10 cellular contexts compared by ENCODE assay signal in the genomic region with DNA sequence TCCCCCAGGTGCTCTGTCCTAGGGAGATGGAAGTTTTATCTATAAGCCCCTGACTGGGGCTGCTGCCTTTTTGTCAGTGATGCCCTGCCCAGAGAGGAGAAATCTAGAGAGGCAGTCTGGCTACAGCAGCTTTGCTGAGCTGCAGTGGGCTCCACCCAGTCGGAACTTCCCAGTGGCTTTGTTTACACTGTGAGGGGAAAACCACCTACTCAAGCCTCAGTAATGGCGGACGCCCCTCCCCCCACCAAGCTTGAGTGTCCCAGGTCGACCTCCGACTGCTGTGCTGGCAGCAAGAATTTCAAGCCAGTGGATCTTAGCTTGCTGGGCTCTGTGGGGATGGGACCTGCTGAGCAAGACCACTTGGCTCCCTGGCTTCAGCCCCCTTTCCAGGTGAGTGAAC. TPM values are rescaled to one million over a fixed set of nuclear protein-coding genes. Genes with fewer than 3 reads are reported as not detected.
DNase-seq lines count a peak whose midpoint lies in the region; ATAC-seq, FAIRE-seq and TF ChIP-seq lines count a peak whose summit lies in the region.
"Not testable (repeated sequence)": the region's sequence is repeated elsewhere in the genome, so short reads cannot be mapped to it uniquely, and the experiment has no call there.
"Had no signal": no experiment of that assay in that cellular context is flagged by ENCODE, and none has a peak within 500 bp of the region (broad histone marks: within the 10 kb centered on the region; RNA-seq: fewer than 3 reads in every experiment).

No MANE protein-coding gene starts in this region.

- H3K23me2 ChIP-seq in H1 (ENCODE audit: low read depth, low read length), result not testable (repeated sequence)

- CTCF ChIA-PET in Caco-2 (lab: Charles Lee) (interaction anchor here (0.7 kb wide), 1 partner anchor 13 kb away, joined by 3 read pairs; no protein-coding TSS in a partner anchor), H1 (lab: Charles Lee; ENCODE audit: partially characterized antibody) (interaction anchor here (1.7 kb wide), 1 partner anchor 11 kb away, joined by 14 read pairs; no protein-coding TSS in a partner anchor)
- CTCF ChIA-PET in activated CD4-positive, alpha-beta T cell treated with anti-CD3 and anti-CD28 coated beads for 36 hours (lab: Charles Lee), result not testable (repeated sequence)

- not testable (repeated sequence) for TF ChIP-seq RAD21 in H1 (IDR thresholded peaks at IDR 0.05 in 1 of 2, conservative IDR thresholded peaks at IDR 0.05 in 1 of 2; ENCODE audit: low read depth in 2 of 2, low read length in 2 of 2)

- peak overlapping the region; percentile 19 to 57; a peak in 2 of 4 replicates for H3K4me2 ChIP-seq in H1 (ENCODE audit: insufficient read depth in 1 of 2, low read depth in 2 of 2, low read length in 2 of 2)
- H3K4me2 ChIP-seq in smooth muscle cell, result peak overlapping the region; percentile 28

- H3K56ac ChIP-seq in H1 (replicated peaks; ENCODE audit: insufficient read length, low read depth, low read length), result not testable (repeated sequence)

- H3K27ac ChIP-seq in HUES6 (ENCODE audit: low read depth, low read length), result peak overlapping the region; percentile 44; the same call in 1 of the 2 replicates
- H3K27ac ChIP-seq in H1 (ENCODE audit: low read depth, low read length), result peak overlapping the region; percentile 50; the same call in 1 of the 2 replicates
- not testable (repeated sequence) for H3K27ac ChIP-seq in smooth muscle cell (ENCODE audit: low read depth)

- not testable (repeated sequence) for H3K14ac ChIP-seq in H1 (ENCODE audit: insufficient read length)

- H3K4me3 ChIP-seq in Caco-2 (ENCODE audit: low read depth, low read length); smooth muscle cell: not testable (repeated sequence)
- H3K4me3 ChIP-seq in HUES6 (ENCODE audit: low read depth, low read length) (peak overlapping the region; percentile 24), H1 (ENCODE audit: extremely low read depth in 1 of 4, insufficient read depth in 2 of 4, low read depth in 3 of 4, low read length in 4 of 4) (peak overlapping the region in 1 of 4 experiments; percentile 15; a peak in 1 of 8 replicates)

- peak overlapping the region; percentile 84 for H2AFZ ChIP-seq in H1 (ENCODE audit: low read length)
- H2AFZ ChIP-seq in smooth muscle cell (ENCODE audit: low read depth), result not testable (repeated sequence)

- POLR2A ChIA-PET in Caco-2 (lab: Charles Lee); H1 (lab: Charles Lee; ENCODE audit: partially characterized antibody): not testable (repeated sequence)
- POLR2A ChIA-PET in activated CD4-positive, alpha-beta T cell treated with anti-CD3 and anti-CD28 coated beads for 36 hours (lab: Charles Lee), result interaction anchor here (0.6 kb wide), 1 partner anchor 786 kb away, joined by 4 read pairs; no protein-coding TSS in a partner anchor

- TF ChIP-seq EP300 in H1 (IDR thresholded peaks at IDR 0.05; ENCODE audit: borderline replicate concordance in 1 of 2, low read depth in 2 of 2, low read length in 2 of 2), result not testable (repeated sequence)

- H4K8ac ChIP-seq in H1 (ENCODE audit: extremely low read depth, insufficient read depth, low read length), result not testable (repeated sequence)

- H2BK20ac ChIP-seq in H1 (ENCODE audit: low read length), result not testable (repeated sequence)

- not testable (repeated sequence) for H3K79me1 ChIP-seq in H1 (ENCODE audit: low read depth, low read length)

- peak; percentile 13 to 49 for DNase-seq in Caco-2
- peak; percentile 5 for DNase-seq in NCI-H748 treated with DMSO at 0.1 percent for 48 hours (lab: John Stamatoyannopoulos, UW)
- peak; percentile 33 for DNase-seq in activated CD4-positive, alpha-beta T cell treated with anti-CD3 and anti-CD28 coated beads for 36 hours
- peak in 1 of 2 experiments; percentile 66 for DNase-seq in H1 (ENCODE audit: low read depth in 1 of 2, low spot score in 2 of 2)
- DNase-seq in left kidney (ENCODE audit: low read depth, low spot score), result peak; percentile 5
- DNase-seq in smooth muscle cell (lab: John Stamatoyannopoulos, UW; ENCODE audit: unreplicated experiment), result not testable (repeated sequence)

- not testable (repeated sequence) for H3K79me2 ChIP-seq in H1 (ENCODE audit: control insufficient read depth in 1 of 2, insufficient read depth in 2 of 2, low read length in 2 of 2); smooth muscle cell (ENCODE audit: low read depth)

- H2BK120ac ChIP-seq in H1 (replicated peaks; ENCODE audit: low read depth, low read length), result not testable (repeated sequence)

- not testable (repeated sequence) for H3K4me1 Mint-ChIP-seq in Caco-2 (ENCODE audit: low read depth, unreplicated experiment); activated CD4-positive, alpha-beta T cell treated with anti-CD3 and anti-CD28 coated beads for 36 hours

- H3K9ac ChIP-seq in HUES6 (ENCODE audit: low read length), result peak overlapping the region; percentile 46
- not testable (repeated sequence) for H3K9ac ChIP-seq in H1 (replicated peaks in 1 of 4; ENCODE audit: extremely low read depth in 1 of 4, low read depth in 3 of 4, low read length in 3 of 4); smooth muscle cell (ENCODE audit: low read depth)

- not testable (repeated sequence) for H2BK15ac ChIP-seq in H1 (ENCODE audit: low read length)

- intact Hi-C loops in Caco-2 (cut with micrococcal nuclease; ENCODE audit: unreplicated experiment); activated CD4-positive, alpha-beta T cell treated with anti-CD3 and anti-CD28 coated beads for 36 hours (cut with DNase I, micrococcal nuclease): not testable (repeated sequence)

- peak overlapping the region; percentile 44; the same call in 1 of the 2 replicates for H2BK5ac ChIP-seq in H1 (ENCODE audit: low read depth, low read length)

- H2BK12ac ChIP-seq in H1 (ENCODE audit: low read depth, low read length), result peak overlapping the region; percentile 68; the same call in 1 of the 2 replicates

- not testable (repeated sequence) for TF ChIP-seq POLR2A in H1 (IDR thresholded peaks at IDR 0.05; ENCODE audit: control extremely low read depth in 1 of 2, low read depth in 2 of 2, low read length in 2 of 2)

- not testable (repeated sequence) for H2AK5ac ChIP-seq in H1 (ENCODE audit: low read depth, low read length)

- H3K27ac Mint-ChIP-seq in Caco-2 (ENCODE audit: unreplicated experiment); activated CD4-positive, alpha-beta T cell treated with anti-CD3 and anti-CD28 coated beads for 36 hours: not testable (repeated sequence)

- H3K18ac ChIP-seq in H1 (ENCODE audit: extremely low read depth, low read length), result not testable (repeated sequence)

- not testable (repeated sequence) for H3K9me3 Mint-ChIP-seq in Caco-2 (ENCODE audit: unreplicated experiment)
- peaks cover 20% of the 10 kb centered on the region for H3K9me3 Mint-ChIP-seq in activated CD4-positive, alpha-beta T cell treated with anti-CD3 and anti-CD28 coated beads for 36 hours (ENCODE audit: low read depth)

- BruUV-seq in Caco-2 (replicated peaks; lab: Mats Ljungman, UMichigan), result not testable (repeated sequence)

- peak; percentile 51 for ATAC-seq in GM18511 (IDR thresholded peaks at IDR 0.05; ENCODE audit: unreplicated experiment)
- not testable (repeated sequence) for ATAC-seq in activated CD4-positive, alpha-beta T cell treated with anti-CD3 and anti-CD28 coated beads for 36 hours

- not testable (repeated sequence) for H4K20me1 ChIP-seq in H1 (replicated peaks in 1 of 2; ENCODE audit: control insufficient read depth in 1 of 2, insufficient read depth in 2 of 2, low read length in 2 of 2); smooth muscle cell (ENCODE audit: low read depth)

- H3K23ac ChIP-seq in H1 (ENCODE audit: insufficient read length), result not testable (repeated sequence)

- peaks cover 13% of the 10 kb centered on the region for H3K27me3 Mint-ChIP-seq in Caco-2 (ENCODE audit: insufficient read depth, unreplicated experiment)
- not testable (repeated sequence) for H3K27me3 Mint-ChIP-seq in activated CD4-positive, alpha-beta T cell treated with anti-CD3 and anti-CD28 coated beads for 36 hours

- not testable (repeated sequence) for H4K5ac ChIP-seq in H1 (ENCODE audit: insufficient read length, low read depth, low read length)

- not testable (repeated sequence) for FAIRE-seq in H1 (lab: Jason Lieb, UNC)

- not testable (repeated sequence) for H3K27me3 ChIP-seq in Caco-2 (replicated peaks; ENCODE audit: control insufficient read depth, insufficient read depth, low read length); HUES6 (ENCODE audit: control insufficient read depth, insufficient read depth, low read length); H1 (replicated peaks in 1 of 4; ENCODE audit: control insufficient read depth in 3 of 4, extremely low read depth in 1 of 4, insufficient read depth in 3 of 4, low read length in 3 of 4); smooth muscle cell (ENCODE audit: low read depth)

- H3K4ac ChIP-seq in H1 (replicated peaks; ENCODE audit: insufficient read length, low read depth, low read length), result not testable (repeated sequence)

- not testable (repeated sequence) for H3K36me3 ChIP-seq in Caco-2 (ENCODE audit: control insufficient read depth, insufficient read depth, low read length); HUES6 (ENCODE audit: control insufficient read depth, insufficient read depth, low read length); H1 (ENCODE audit: control insufficient read depth in 2 of 4, insufficient read depth in 4 of 4, low read length in 3 of 4); smooth muscle cell (ENCODE audit: low read depth)

- not testable (repeated sequence) for H3K4me3 Mint-ChIP-seq in Caco-2 (ENCODE audit: unreplicated experiment); activated CD4-positive, alpha-beta T cell treated with anti-CD3 and anti-CD28 coated beads for 36 hours

- not testable (repeated sequence) for H4K91ac ChIP-seq in H1 (replicated peaks; ENCODE audit: insufficient read length, low read length)

- not testable (repeated sequence) for TF ChIP-seq CTCF in Caco-2 (IDR thresholded peaks at IDR 0.05; ENCODE audit: insufficient read depth in 1 of 2, low read depth in 1 of 2, low read length in 1 of 2, severe bottlenecking in 1 of 2, unreplicated experiment in 1 of 2); H1 (IDR thresholded peaks at IDR 0.05; ENCODE audit: control extremely low read depth in 1 of 3, insufficient read depth in 1 of 3, low read depth in 1 of 3, low read length in 3 of 3); smooth muscle cell (IDR thresholded peaks at IDR 0.05; ENCODE audit: borderline replicate concordance, insufficient read depth, poor library complexity, severe bottlenecking)

- H3F3A ChIP-seq in smooth muscle cell (ENCODE audit: low read depth), result not testable (repeated sequence)

- H3K9me3 ChIP-seq in Caco-2; HUES6 (ENCODE audit: control insufficient read depth, insufficient read depth, low read depth, low read length); H1 (ENCODE audit: insufficient read depth in 2 of 2, low read depth in 1 of 2, low read length in 1 of 2); smooth muscle cell (replicated peaks; ENCODE audit: low read depth): not testable (repeated sequence)

- WGBS in H1 (ENCODE audit: extremely low coverage in 1 of 2, insufficient coverage in 1 of 2, insufficient read length in 1 of 2, insufficient replicate concordance in 2 of 2, low coverage in 1 of 2, low lambda C conversion rate in 2 of 2, missing lambda C conversion rate in 1 of 2), 2 experiments, result 52% methylated on average over 5 of the region's 5 CpGs; no CpG with 5 or more reads in 1 of the 2 experiments
- WGBS in smooth muscle cell (ENCODE audit: low lambda C conversion rate), result 22% methylated on average over 5 of the region's 5 CpGs

- H3K4me1 ChIP-seq in Caco-2; H1 (replicated peaks in 1 of 4; ENCODE audit: control insufficient read depth in 3 of 4, insufficient read depth in 4 of 4, low read length in 3 of 4); smooth muscle cell (ENCODE audit: low read depth): not testable (repeated sequence)
- H3K4me1 ChIP-seq in HUES6 (ENCODE audit: control insufficient read depth, insufficient read depth, low read length), result peaks cover 12% of the 10 kb centered on the region

- not testable (repeated sequence) for H3K36me3 Mint-ChIP-seq in Caco-2 (ENCODE audit: insufficient read depth, unreplicated experiment); activated CD4-positive, alpha-beta T cell treated with anti-CD3 and anti-CD28 coated beads for 36 hours (ENCODE audit: low read depth)

RNA-seq across cellular contexts. Expression of gene SPINK13, which starts 12.3 kb away (rescaled TPM):
- total RNA-seq in Caco-2 (2022) (not detected in 2 replicates), smooth muscle cell (not detected in 2 replicates)
- total RNA-seq in activated CD4-positive, alpha-beta T cell treated with anti-CD3 and anti-CD28 coated beads for 36 hours, result not detected
- not detected in 2 replicates for total RNA-seq in H1 (2021; fragmentation: NEBNext Ultra II Directional; extraction: Animal tissue kit (Norgen Biotek cat#: 25700))
- polyA plus RNA-seq in H1 (2011; rRNA removed) (not detected in 2 replicates), smooth muscle cell (not detected in 2 replicates)
- not detected for polyA plus RNA-seq in H1 (2011; cell fraction: cytosol; rRNA removed)
- polyA plus RNA-seq in H1 (2011; cell fraction: nucleus; rRNA removed), result not detected
- not detected in 4 replicates for polyA plus RNA-seq in H1 (2012, experiment 1 of 2)
- polyA plus RNA-seq in H1 (2012, experiment 2 of 2), result not detected
- not detected for polyA plus RNA-seq in H1 (2013, experiment 1 of 2)
- 0.09 TPM for polyA plus RNA-seq in H1 (2013, experiment 2 of 2)
- not detected in 2 replicates for polyA minus RNA-seq in H1 (2011; rRNA and poly(A)+ RNA removed)
- polyA minus RNA-seq in H1 (2011; cell fraction: cytosol; rRNA and poly(A)+ RNA removed), result not detected
- not detected for polyA minus RNA-seq in H1 (2011; cell fraction: nucleus; rRNA and poly(A)+ RNA removed)
- total RNA-seq: H4 had no signal
- polyA plus RNA-seq: IgD-negative memory B cell had no signal

RNA-seq across cellular contexts. Expression of gene SPINK7, which starts 31.3 kb away (rescaled TPM):
- not detected in 2 replicates for total RNA-seq in Caco-2 (2022)
- total RNA-seq in activated CD4-positive, alpha-beta T cell treated with anti-CD3 and anti-CD28 coated beads for 36 hours, result not detected
- total RNA-seq in H1 (2021; fragmentation: NEBNext Ultra II Directional; extraction: Animal tissue kit (Norgen Biotek cat#: 25700)), result not detected in 2 replicates
- not detected in 2 replicates for polyA plus RNA-seq in H1 (2011; rRNA removed)
- not detected for polyA plus RNA-seq in H1 (2011; cell fraction: cytosol; rRNA removed)
- polyA plus RNA-seq in H1 (2011; cell fraction: nucleus; rRNA removed), result not detected
- not detected in 4 replicates for polyA plus RNA-seq in H1 (2012, experiment 1 of 2)
- not detected for polyA plus RNA-seq in H1 (2012, experiment 2 of 2)
- polyA plus RNA-seq in H1 (2013, experiment 1 of 2), result not detected
- polyA plus RNA-seq in H1 (2013, experiment 2 of 2), result not detected
- not detected in 2 replicates for polyA minus RNA-seq in H1 (2011; rRNA and poly(A)+ RNA removed)
- polyA minus RNA-seq in H1 (2011; cell fraction: cytosol; rRNA and poly(A)+ RNA removed), result not detected
- polyA minus RNA-seq in H1 (2011; cell fraction: nucleus; rRNA and poly(A)+ RNA removed), result not detected
- 11.5 and 20.5 TPM in 2 replicates for total RNA-seq in smooth muscle cell
- 4.0 and 15.7 TPM in 2 replicates for polyA plus RNA-seq in smooth muscle cell
- total RNA-seq: H4 had no signal
- polyA plus RNA-seq: IgD-negative memory B cell had no signal

RNA-seq across cellular contexts. Expression of gene MARCOL, which starts 42.6 kb away (rescaled TPM):
- total RNA-seq in Caco-2 (2022), result not detected in 2 replicates
- not detected for total RNA-seq in activated CD4-positive, alpha-beta T cell treated with anti-CD3 and anti-CD28 coated beads for 36 hours
- total RNA-seq in H1 (2021; fragmentation: NEBNext Ultra II Directional; extraction: Animal tissue kit (Norgen Biotek cat#: 25700)), result not detected in 2 replicates
- polyA plus RNA-seq in H1 (2011; rRNA removed), result not detected in 2 replicates
- polyA plus RNA-seq in H1 (2011; cell fraction: cytosol; rRNA removed), result not detected
- polyA plus RNA-seq in H1 (2011; cell fraction: nucleus; rRNA removed), result not detected
- not detected in 4 replicates for polyA plus RNA-seq in H1 (2012, experiment 1 of 2)
- not detected for polyA plus RNA-seq in H1 (2012, experiment 2 of 2)
- not detected for polyA plus RNA-seq in H1 (2013, experiment 1 of 2)
- polyA plus RNA-seq in H1 (2013, experiment 2 of 2), result not detected
- polyA minus RNA-seq in H1 (2011; rRNA and poly(A)+ RNA removed), result not detected in 2 replicates
- polyA minus RNA-seq in H1 (2011; cell fraction: cytosol; rRNA and poly(A)+ RNA removed), result not detected
- polyA minus RNA-seq in H1 (2011; cell fraction: nucleus; rRNA and poly(A)+ RNA removed), result not detected
- 1.2 TPM in 1 of 2 replicates, not detected in the other for total RNA-seq in smooth muscle cell
- not detected in 2 replicates for polyA plus RNA-seq in smooth muscle cell
- total RNA-seq: H4 had no signal
- polyA plus RNA-seq: IgD-negative memory B cell had no signal

RNA-seq across cellular contexts. Expression of gene SPINK9, which starts 54.5 kb away (rescaled TPM):
- total RNA-seq in Caco-2 (2022), result not detected in 2 replicates
- total RNA-seq in activated CD4-positive, alpha-beta T cell treated with anti-CD3 and anti-CD28 coated beads for 36 hours, result not detected
- not detected in 2 replicates for total RNA-seq in H1 (2021; fragmentation: NEBNext Ultra II Directional; extraction: Animal tissue kit (Norgen Biotek cat#: 25700))
- not detected in 2 replicates for polyA plus RNA-seq in H1 (2011; rRNA removed)
- polyA plus RNA-seq in H1 (2011; cell fraction: cytosol; rRNA removed), result not detected
- polyA plus RNA-seq in H1 (2011; cell fraction: nucleus; rRNA removed), result not detected
- polyA plus RNA-seq in H1 (2012, experiment 1 of 2), result not detected in 4 replicates
- not detected for polyA plus RNA-seq in H1 (2012, experiment 2 of 2)
- polyA plus RNA-seq in H1 (2013, experiment 1 of 2), result not detected
- not detected for polyA plus RNA-seq in H1 (2013, experiment 2 of 2)
- polyA minus RNA-seq in H1 (2011; rRNA and poly(A)+ RNA removed), result not detected in 2 replicates
- not detected for polyA minus RNA-seq in H1 (2011; cell fraction: cytosol; rRNA and poly(A)+ RNA removed)
- not detected for polyA minus RNA-seq in H1 (2011; cell fraction: nucleus; rRNA and poly(A)+ RNA removed)
- total RNA-seq in smooth muscle cell, result 4.0 and 5.3 TPM in 2 replicates
- polyA plus RNA-seq in smooth muscle cell, result 4.2 and 5.9 TPM in 2 replicates
- total RNA-seq: H4 had no signal
- polyA plus RNA-seq: IgD-negative memory B cell had no signal

Comparison
In these comparisons a context has a peak if more than half of its experiments do, and no peak if none do; other contexts are left out.
1. RNA of gene SPINK7, which starts 31.3 kb away (total RNA-seq): 11.5 to 20.5 TPM in smooth muscle cell; not detected in Caco-2, not detected in activated CD4-positive, alpha-beta T cell treated with anti-CD3 and anti-CD28 coated beads for 36 hours and not detected in H1; every median in the first group is over 10 times any median in the second.